Comparison of ENCODE assay signal across 21 cellular contexts in genomic region chr22:49053574-49053973, GRCh38.
"Had no signal": no experiment of that assay in that cellular context is flagged by ENCODE, and none has a peak within 500 bp of the region (broad histone marks: within the 10 kb centered on the region; RNA-seq: fewer than 3 reads in every experiment).

No MANE protein-coding gene starts in this region.

- DNase-seq: IMR-90, Karpas-422, KG1, MG63, NCI-H1092, NCI-H1417 treated with DMSO at 0.1 percent for 48 hours, NCI-H146, NCI-H1694 treated with DMSO at 0.1 percent for 48 hours, NCI-H2029, NCI-H2081 treated with DMSO at 0.1 percent for 48 hours, NCI-H2171, NCI-H226, NCI-H446, NCI-H510A, NCI-H524 treated with DMSO at 0.1 percent for 48 hours, NCI-H69, NCI-H774, Right ventricle myocardium superior, RPMI8226, SIG-M5 had no signal

- ATAC-seq: HepG2 had no signal
